ENCODE assay signal across 18 cellular contexts in genomic region chr1:3814065-3814464, GRCh38. TPM values are rescaled to one million over a fixed set of nuclear protein-coding genes. Genes with fewer than 3 reads are reported as not detected.
"Had no signal": no experiment of that assay in that cellular context is flagged by ENCODE, and none has a peak within 500 bp of the region (broad histone marks: within the 10 kb centered on the region; RNA-seq: fewer than 3 reads in every experiment).

No MANE protein-coding gene starts in this region.

- ATAC-seq: activated T-cell treated with anti-CD3 and anti-CD28 coated beads, Interleukin-2, amount 50 U/mL, for 72 hours had no signal

- FAIRE-seq: bronchial epithelial cell had no signal

- H3K4me2 ChIP-seq: KMS-11 had no signal

- DNase-seq: activated CD4-positive, alpha-beta T cell treated with anti-CD3 and anti-CD28 coated beads, Interleukin-2, amount 10 ng/mL, durations not matched to agents 24 days and 14 days; activated CD4-positive, alpha-beta T cell treated with anti-CD3 and anti-CD28 coated beads, Interleukin-2, amount 50 U/mL, for 48 hours; activated CD4-positive, CD25-positive, alpha-beta regulatory T cell treated with anti-CD3 and anti-CD28 coated beads, Interleukin-2, amount 50 U/mL, for 72 hours; activated CD8-positive, alpha-beta memory T cell treated with anti-CD3 and anti-CD28 coated beads for 24 hours; activated T-cell treated with anti-CD3 and anti-CD28 coated beads, Interleukin-2, amount 50 U/mL, for 72 hours; central memory CD4-positive, alpha-beta T cell; NCI-H1092; NCI-H1417 treated with DMSO at 0.1 percent for 48 hours; NCI-H1694; NCI-H2029 treated with DMSO at 0.1 percent for 48 hours; NCI-H345; NCI-H510A; NCI-H69; NK-92 treated with Interleukin-12 subunit alpha and Interleukin-12 subunit beta, amount 100 ng/mL, for 24 hours; SHP77 treated with DMSO at 0.1 percent for 48 hours had no signal

- H3K27ac ChIP-seq: KMS-11 had no signal

- H3K9ac ChIP-seq: KMS-11 had no signal

RNA-seq across cellular contexts. Expression of gene SMIM1, which starts 41.5 kb away (rescaled TPM):
- total RNA-seq: bronchial epithelial cell, MCF 10A had no signal
